Comparison of ENCODE assay signal across 11 cellular contexts in genomic region chr7:49775949-49776443, GRCh38. TPM values are rescaled to one million over a fixed set of nuclear protein-coding genes. Genes with fewer than 3 reads are reported as not detected.
DNase-seq lines count a peak whose midpoint lies in the region; ATAC-seq and TF ChIP-seq lines count a peak whose summit lies in the region.
"Had no signal": no experiment of that assay in that cellular context is flagged by ENCODE, and none has a peak within 500 bp of the region (broad histone marks: within the 10 kb centered on the region; RNA-seq: fewer than 3 reads in every experiment).

No MANE protein-coding gene starts in this region.

- POLR2A ChIA-PET in activated naive CD8-positive, alpha-beta T cell treated with anti-CD3 and anti-CD28 coated beads, Interleukin-2, amount 10 ng/mL, durations not matched to agents 7 days and 5 days (lab: Charles Lee), result no interaction called here

- TF ChIP-seq POLR2A in heart left ventricle (IDR thresholded peaks at IDR 0.05), result no peak

- WGBS in heart left ventricle, 4 donors, result 5 to 45% (median 10%) methylated on average over 3 to 25 of the region's 25 CpGs
- WGBS in urinary bladder, result 12% methylated on average over 25 of the region's 25 CpGs

- H3K27ac ChIP-seq in heart left ventricle (peak overlapping the region in 11 of 12 donors; percentile 44 to 96 (median 88)), urinary bladder (ENCODE audit: low read depth) (no peak overlapping the region)

- ATAC-seq in activated naive CD8-positive, alpha-beta T cell treated with anti-CD3 and anti-CD28 coated beads, Interleukin-2, amount 10 ng/mL, durations not matched to agents 7 days and 5 days (ENCODE audit: low read depth), result peak; percentile 10
- no peak for ATAC-seq in activated naive CD8-positive, alpha-beta T cell treated with anti-CD3 and anti-CD28 coated beads, Interleukin-2, amount 50 U/mL, for 24 hours
- ATAC-seq in heart left ventricle, result peak in 2 of 4 donors; percentile 16 to 25
- no peak for ATAC-seq in activated naive CD4-positive, alpha-beta T cell treated with anti-CD3 and anti-CD28 coated beads, Interleukin-2, amount 50 U/mL, for 72 hours

- H3K27me3 Mint-ChIP-seq in activated naive CD8-positive, alpha-beta T cell treated with anti-CD3 and anti-CD28 coated beads, Interleukin-2, amount 10 ng/mL, durations not matched to agents 7 days and 5 days, result peaks cover 66% of the 10 kb centered on the region
- H3K27me3 Mint-ChIP-seq in activated naive CD8-positive, alpha-beta T cell treated with anti-CD3 and anti-CD28 coated beads, Interleukin-2, amount 50 U/mL, for 24 hours, result peaks cover 56% of the 10 kb centered on the region
- peaks cover 82% of the 10 kb centered on the region for H3K27me3 Mint-ChIP-seq in neural crest cell (ENCODE audit: low read depth)

- peaks cover 0 to 51% (median 4%) of the 10 kb centered on the region in 9 donors for H3K27me3 ChIP-seq in heart left ventricle

- intact Hi-C loops in heart left ventricle (cut with DNase I), result loop anchor here in 5 of 10 donors (5.0 to 10.0 kb wide), 6 partner anchors 61 to 289 kb away; no protein-coding TSS in a partner anchor

- no peaks in the 10 kb centered on the region for H3K36me3 ChIP-seq in heart left ventricle
- H3K36me3 ChIP-seq in urinary bladder (ENCODE audit: insufficient read depth), result no peaks in the 10 kb centered on the region

- TF ChIP-seq CTCF in heart left ventricle (IDR thresholded peaks at IDR 0.05) (no peak), neural crest cell (conservative IDR thresholded peaks at IDR 0.05) (no peak)

- H3K9me3 ChIP-seq in heart left ventricle, result no peaks in the 10 kb centered on the region

- no peaks in the 10 kb centered on the region for H3K9me3 Mint-ChIP-seq in activated naive CD8-positive, alpha-beta T cell treated with anti-CD3 and anti-CD28 coated beads, Interleukin-2, amount 10 ng/mL, durations not matched to agents 7 days and 5 days
- H3K9me3 Mint-ChIP-seq in activated naive CD8-positive, alpha-beta T cell treated with anti-CD3 and anti-CD28 coated beads, Interleukin-2, amount 50 U/mL, for 24 hours, result no peaks in the 10 kb centered on the region
- H3K9me3 Mint-ChIP-seq in neural crest cell, result no peaks in the 10 kb centered on the region
- H3K9me3 Mint-ChIP-seq in activated naive CD4-positive, alpha-beta T cell treated with anti-CD3 and anti-CD28 coated beads, Interleukin-2, amount 50 U/mL, for 72 hours, result no peaks in the 10 kb centered on the region

- H3K4me3 ChIP-seq in heart left ventricle (peak overlapping the region; percentile 52 to 83 (median 60)), urinary bladder (ENCODE audit: low read depth, low read length) (peak overlapping the region; percentile 36)

- no peak for DNase-seq in activated naive CD8-positive, alpha-beta T cell treated with anti-CD3 and anti-CD28 coated beads, Interleukin-2, amount 10 ng/mL, durations not matched to agents 7 days and 5 days
- no peak for DNase-seq in activated naive CD8-positive, alpha-beta T cell treated with anti-CD3 and anti-CD28 coated beads, Interleukin-2, amount 50 U/mL, for 24 hours
- DNase-seq in heart left ventricle, result no peak
- no peak for DNase-seq in neural crest cell (ENCODE audit: low read depth, low spot score)
- no peak for DNase-seq in hepatic stellate cell (ENCODE audit: low spot score)
- DNase-seq in AML-193 (lab: John Stamatoyannopoulos, UW), result no peak
- DNase-seq in activated naive CD4-positive, alpha-beta T cell treated with anti-CD3 and anti-CD28 coated beads, Interleukin-2, amount 50 U/mL, for 72 hours (ENCODE audit: low spot score in 2 of 2), result no peak
- DNase-seq: DND-41, NCI-H446 had no signal

- H3K4me1 ChIP-seq in heart left ventricle, result peaks cover 0 to 58% (median 3%) of the 10 kb centered on the region in 12 donors
- peaks cover 7% of the 10 kb centered on the region for H3K4me1 ChIP-seq in urinary bladder (ENCODE audit: insufficient read depth)

- H3K36me3 Mint-ChIP-seq in activated naive CD8-positive, alpha-beta T cell treated with anti-CD3 and anti-CD28 coated beads, Interleukin-2, amount 10 ng/mL, durations not matched to agents 7 days and 5 days, result no peaks in the 10 kb centered on the region
- H3K36me3 Mint-ChIP-seq in activated naive CD8-positive, alpha-beta T cell treated with anti-CD3 and anti-CD28 coated beads, Interleukin-2, amount 50 U/mL, for 24 hours (ENCODE audit: low read depth), result no peaks in the 10 kb centered on the region
- H3K36me3 Mint-ChIP-seq in neural crest cell (ENCODE audit: low read depth), result no peaks in the 10 kb centered on the region
- H3K36me3 Mint-ChIP-seq in activated naive CD4-positive, alpha-beta T cell treated with anti-CD3 and anti-CD28 coated beads, Interleukin-2, amount 50 U/mL, for 72 hours, result peaks cover 7% of the 10 kb centered on the region in 2 donors
- H3K36me3 Mint-ChIP-seq: activated naive CD8-positive, alpha-beta T cell had no signal

- H3K4me3 Mint-ChIP-seq in activated naive CD8-positive, alpha-beta T cell treated with anti-CD3 and anti-CD28 coated beads, Interleukin-2, amount 10 ng/mL, durations not matched to agents 7 days and 5 days, result peak overlapping the region; percentile 12
- no peak overlapping the region for H3K4me3 Mint-ChIP-seq in activated naive CD8-positive, alpha-beta T cell treated with anti-CD3 and anti-CD28 coated beads, Interleukin-2, amount 50 U/mL, for 24 hours
- H3K4me3 Mint-ChIP-seq in neural crest cell, result peak overlapping the region; percentile 72
- H3K4me3 Mint-ChIP-seq: activated naive CD8-positive, alpha-beta T cell had no signal

- no peak overlapping the region for H3K27ac Mint-ChIP-seq in activated naive CD8-positive, alpha-beta T cell treated with anti-CD3 and anti-CD28 coated beads, Interleukin-2, amount 10 ng/mL, durations not matched to agents 7 days and 5 days
- H3K27ac Mint-ChIP-seq in activated naive CD8-positive, alpha-beta T cell treated with anti-CD3 and anti-CD28 coated beads, Interleukin-2, amount 50 U/mL, for 24 hours, result no peak overlapping the region
- no peak overlapping the region for H3K27ac Mint-ChIP-seq in neural crest cell (ENCODE audit: unreplicated experiment)
- no peak overlapping the region for H3K27ac Mint-ChIP-seq in activated naive CD4-positive, alpha-beta T cell treated with anti-CD3 and anti-CD28 coated beads, Interleukin-2, amount 50 U/mL, for 72 hours
- H3K27ac Mint-ChIP-seq: activated naive CD8-positive, alpha-beta T cell had no signal

- peaks cover 3% of the 10 kb centered on the region for H3K4me1 Mint-ChIP-seq in activated naive CD8-positive, alpha-beta T cell treated with anti-CD3 and anti-CD28 coated beads, Interleukin-2, amount 10 ng/mL, durations not matched to agents 7 days and 5 days
- peaks cover 5% of the 10 kb centered on the region for H3K4me1 Mint-ChIP-seq in activated naive CD8-positive, alpha-beta T cell treated with anti-CD3 and anti-CD28 coated beads, Interleukin-2, amount 50 U/mL, for 24 hours
- peaks cover 11% of the 10 kb centered on the region for H3K4me1 Mint-ChIP-seq in neural crest cell

RNA-seq across cellular contexts. Expression of gene VWC2, which starts 2.6 kb away (rescaled TPM):
- not detected for total RNA-seq in activated naive CD8-positive, alpha-beta T cell treated with anti-CD3 and anti-CD28 coated beads, Interleukin-2, amount 10 ng/mL, durations not matched to agents 7 days and 5 days
- total RNA-seq in heart left ventricle (10 to 100 TPM in 2 of 9 donors, 1 to 10 TPM in 7; 3.6 to 10.1 (median 6.8) TPM), neural crest cell (0.02 TPM in 1 of 2 replicates, not detected in the other), urinary bladder (0.11 TPM)
- polyA plus RNA-seq in heart left ventricle (1 to 10 TPM; 2.3 to 4.2 TPM), urinary bladder (0.01 TPM)
- not detected for total RNA-seq in activated naive CD4-positive, alpha-beta T cell treated with anti-CD3 and anti-CD28 coated beads, Interleukin-2, amount 50 U/mL, for 72 hours
